Comparison of ENCODE assay signal across 33 cellular contexts in genomic region chr16:87468550-87468949, GRCh38.
"Had no signal": no experiment of that assay in that cellular context is flagged by ENCODE, and none has a peak within 500 bp of the region (broad histone marks: within the 10 kb centered on the region; RNA-seq: fewer than 3 reads in every experiment).

No MANE protein-coding gene starts in this region.

- FAIRE-seq: astrocyte, bronchial epithelial cell, endometrium, frontal cortex had no signal

- H3K9me3 ChIP-seq: colonic mucosa, esophagus squamous epithelium had no signal

- H3K27ac ChIP-seq: brain microvascular endothelial cell, colonic mucosa, epithelial cell of prostate, esophagus squamous epithelium, WERI-Rb-1 had no signal

- H3K4me3 ChIP-seq: colonic mucosa, esophagus squamous epithelium had no signal

- H3K36me3 ChIP-seq: brain microvascular endothelial cell, colonic mucosa, WERI-Rb-1 had no signal

- ATAC-seq: activated CD4-positive, CD25-positive, alpha-beta regulatory T cell treated with anti-CD3 and anti-CD28 coated beads, Interleukin-2, amount 50 U/mL, for 24 hours; activated CD8-positive, alpha-beta memory T cell treated with anti-CD3 and anti-CD28 coated beads, Interleukin-2, amount 10 ng/mL, durations not matched to agents 7 days and 5 days; activated CD8-positive, alpha-beta T cell treated with anti-CD3 and anti-CD28 coated beads, Interleukin-2, amount 10 ng/mL, durations not matched to agents 7 days and 5 days; activated naive CD4-positive, alpha-beta T cell treated with anti-CD3 and anti-CD28 coated beads, Interleukin-2, amount 50 U/mL, for 72 hours; activated T-cell treated with anti-CD3 and anti-CD28 coated beads, Interleukin-2, amount 50 U/mL, for 72 hours; T-helper 17 cell had no signal

- DNase-seq: activated B cell treated with CpG ODN at 0.5 μM for 24 hours; activated CD4-positive, alpha-beta T cell treated with anti-CD3 and anti-CD28 coated beads for 48 hours; activated CD4-positive, alpha-beta T cell treated with anti-CD3 and anti-CD28 coated beads, Interleukin-2, amount 50 U/mL, for 1 hour; activated CD4-positive, alpha-beta T cell treated with anti-CD3 and anti-CD28 coated beads, Interleukin-2, amount 50 U/mL, for 48 hours; activated CD8-positive, alpha-beta memory T cell treated with anti-CD3 and anti-CD28 coated beads, Interleukin-2, amount 10 ng/mL, durations not matched to agents 7 days and 5 days; activated CD8-positive, alpha-beta memory T cell treated with anti-CD3 and anti-CD28 coated beads, Interleukin-2, amount 50 U/mL, for 4 hours; activated CD8-positive, alpha-beta T cell treated with anti-CD3 and anti-CD28 coated beads, Interleukin-2, amount 10 ng/mL, durations not matched to agents 7 days and 5 days; activated gamma-delta T cell; activated naive CD4-positive, alpha-beta T cell; activated naive CD4-positive, alpha-beta T cell treated with anti-CD3 and anti-CD28 coated beads, Interleukin-2, amount 10 ng/mL, durations not matched to agents 7 days and 5 days; activated naive CD8-positive, alpha-beta T cell treated with anti-CD3 and anti-CD28 coated beads, Interleukin-2, amount 10 ng/mL, durations not matched to agents 7 days and 5 days; activated T-cell treated with anti-CD3 and anti-CD28 coated beads, Interleukin-2, amount 50 U/mL, for 24 hours; activated T-cell treated with anti-CD3 and anti-CD28 coated beads, Interleukin-2, amount 50 U/mL, for 72 hours; amniotic stem cell; anterior cingulate cortex; brain microvascular endothelial cell; caudate nucleus; colonic mucosa; effector CD8-positive, alpha-beta T cell; esophagus squamous epithelium; foreskin fibroblast; head of caudate nucleus; hypothalamus; T-helper 17 cell; T1000; WERI-Rb-1 had no signal

- H3K27me3 ChIP-seq: brain microvascular endothelial cell, colonic mucosa, esophagus squamous epithelium had no signal
